Comparison of ENCODE assay signal across 25 cellular contexts in the genomic region with DNA sequence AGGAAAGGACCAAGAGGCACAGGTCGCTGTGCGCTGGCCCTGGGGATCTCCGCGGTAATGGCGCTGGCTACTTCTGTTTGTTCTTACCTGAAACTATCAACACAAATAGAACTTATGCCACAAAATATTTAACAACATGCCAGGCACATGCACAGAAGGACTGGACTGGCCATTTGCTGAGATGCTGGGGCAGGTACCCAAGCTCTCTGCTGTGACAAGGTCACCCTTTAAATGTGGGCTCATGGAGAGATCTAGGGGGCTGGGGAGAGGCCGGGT.
"Had no signal": no experiment of that assay in that cellular context is flagged by ENCODE, and none has a peak within 500 bp of the region (broad histone marks: within the 10 kb centered on the region; RNA-seq: fewer than 3 reads in every experiment).

No MANE protein-coding gene starts in this region.

- H3K27me3 ChIP-seq: brain microvascular endothelial cell, dorsolateral prefrontal cortex, esophagus muscularis mucosa, gastroesophageal sphincter had no signal

- H3K9me3 ChIP-seq: esophagus muscularis mucosa, gastroesophageal sphincter had no signal

- FAIRE-seq: astrocyte had no signal

- H3K27ac ChIP-seq: brain microvascular endothelial cell, coronary artery, dorsolateral prefrontal cortex, esophagus muscularis mucosa, gastroesophageal sphincter had no signal

- H3K4me1 ChIP-seq: gastroesophageal sphincter had no signal

- H3K4me3 ChIP-seq: coronary artery, dorsolateral prefrontal cortex, esophagus muscularis mucosa, gastroesophageal sphincter had no signal

- H3K36me3 ChIP-seq: brain microvascular endothelial cell, esophagus muscularis mucosa, gastroesophageal sphincter had no signal

- ATAC-seq: activated CD8-positive, alpha-beta T cell treated with anti-CD3 and anti-CD28 coated beads for 36 hours; activated T-cell treated with anti-CD3 and anti-CD28 coated beads, Interleukin-2, amount 50 U/mL, for 4 hours; activated T-helper 17 cell treated with anti-CD3 and anti-CD28 coated beads, Interleukin-2, amount 50 U/mL, for 72 hours; gastroesophageal sphincter had no signal

- DNase-seq: activated CD4-positive, alpha-beta T cell treated with anti-CD3 and anti-CD28 coated beads for 1 hour; activated CD4-positive, alpha-beta T cell treated with anti-CD3 and anti-CD28 coated beads for 4 hours; activated CD4-positive, alpha-beta T cell treated with anti-CD3 and anti-CD28 coated beads, Interleukin-2, amount 10 ng/mL, durations not matched to agents 7 days and 5 days; activated CD4-positive, alpha-beta T cell treated with anti-CD3 and anti-CD28 coated beads, Interleukin-2, amount 50 U/mL, for 4 hours; activated CD4-positive, CD25-positive, alpha-beta regulatory T cell; activated CD8-positive, alpha-beta memory T cell treated with anti-CD3 and anti-CD28 coated beads for 24 hours; activated CD8-positive, alpha-beta T cell treated with anti-CD3 and anti-CD28 coated beads for 36 hours; activated effector memory CD4-positive, alpha-beta T cell treated with Interleukin-2 at 50 U/mL for 16 hours; activated gamma-delta T cell treated with Interleukin-2 at 50 U/mL for 16 hours; activated naive CD4-positive, alpha-beta T cell treated with anti-CD3 and anti-CD28 coated beads, Interleukin-2, amount 50 U/mL, for 16 hours; activated naive CD4-positive, alpha-beta T cell treated with Interleukin-2 at 50 U/mL for 16 hours; activated T-cell treated with anti-CD3 and anti-CD28 coated beads, Interleukin-2, amount 50 U/mL, for 4 hours; amniotic stem cell; brain microvascular endothelial cell; effector memory CD4-positive, alpha-beta T cell; endodermal cell; erythroblast; foreskin melanocyte; T-helper 2 cell had no signal
